ENCODE assay signal across 21 cellular contexts in the genomic region with DNA sequence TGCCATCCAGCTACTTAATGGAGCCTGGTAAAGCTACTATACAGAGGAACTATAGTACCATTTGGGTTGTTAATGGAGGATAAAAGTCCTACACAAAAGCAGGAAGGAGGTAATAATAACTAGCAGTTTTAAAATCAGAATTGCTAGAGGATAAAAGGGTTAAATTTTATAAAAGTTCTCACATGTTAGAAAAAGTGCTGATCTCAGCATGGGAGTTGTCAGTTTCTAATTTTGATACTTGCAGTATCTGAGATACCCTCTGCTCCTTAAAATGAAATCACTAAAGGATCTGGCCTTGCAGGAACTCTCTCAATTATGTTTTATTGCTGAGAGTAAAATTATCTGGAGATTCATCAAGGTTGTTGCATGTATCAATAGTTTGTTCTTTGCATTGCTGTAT.
DNase-seq lines count a peak whose midpoint lies in the region; ATAC-seq, FAIRE-seq and TF ChIP-seq lines count a peak whose summit lies in the region.
"Had no signal": no experiment of that assay in that cellular context is flagged by ENCODE, and none has a peak within 500 bp of the region (broad histone marks: within the 10 kb centered on the region; RNA-seq: fewer than 3 reads in every experiment).

No MANE protein-coding gene starts in this region.

- peaks cover 16 to 21% of the 10 kb centered on the region in 2 donors for H3K27me3 Mint-ChIP-seq in T-cell

- H3K23me2 ChIP-seq in H1 (ENCODE audit: low read depth, low read length), result no peaks in the 10 kb centered on the region

- no peaks in the 10 kb centered on the region for H3K36me3 Mint-ChIP-seq in T-cell
- H3K36me3 Mint-ChIP-seq: CD8-positive, alpha-beta T cell had no signal

- H4K8ac ChIP-seq in IMR-90 (ENCODE audit: low read depth in 2 of 2, low read length in 2 of 2) (no peak overlapping the region), H1 (ENCODE audit: extremely low read depth, insufficient read depth, low read length) (no peak overlapping the region)

- H3K27ac Mint-ChIP-seq in T-cell, result no peak overlapping the region
- H3K27ac Mint-ChIP-seq: B cell; CD4-positive, alpha-beta T cell; CD8-positive, alpha-beta T cell had no signal

- no peak for TF ChIP-seq RAD21 in A549 (conservative IDR thresholded peaks at IDR 0.05 in 1 of 2, IDR thresholded peaks at IDR 0.05 in 1 of 2)
- TF ChIP-seq RAD21 in IMR-90 (IDR thresholded peaks at IDR 0.05; ENCODE audit: low read length), result no peak
- TF ChIP-seq RAD21 in H1 (IDR thresholded peaks at IDR 0.05 in 1 of 2, conservative IDR thresholded peaks at IDR 0.05 in 1 of 2; ENCODE audit: low read depth in 2 of 2, low read length in 2 of 2), result no peak

- DNase-seq in A549 (ENCODE audit: low read depth in 1 of 2, low spot score in 1 of 2) (no peak), IMR-90 (no peak), H1 (ENCODE audit: low read depth in 1 of 2, low spot score in 2 of 2) (no peak), cerebellum (ENCODE audit: low spot score) (no peak), T-cell (no peak)
- DNase-seq: 8988T; AML-193; Caco-2; Calu3; CD4-positive, alpha-beta T cell; CD8-positive, alpha-beta T cell; DMS79 treated with DMSO at 0.1 percent for 48 hours; GF-D8 had no signal

- no peaks in the 10 kb centered on the region for H3K79me1 ChIP-seq in IMR-90 (ENCODE audit: low read depth in 1 of 2, low read length in 2 of 2)
- no peaks in the 10 kb centered on the region for H3K79me1 ChIP-seq in H1 (ENCODE audit: low read depth, low read length)

- BruUV-seq in IMR-90 (replicated peaks; lab: Mats Ljungman, UMichigan), result no TSS peak

- no peaks in the 10 kb centered on the region for H3K79me2 ChIP-seq in H1 (ENCODE audit: control insufficient read depth in 1 of 2, insufficient read depth in 2 of 2, low read length in 2 of 2)

- H3K23ac ChIP-seq in IMR-90 (ENCODE audit: low read depth, low read length) (no peak overlapping the region), H1 (ENCODE audit: insufficient read length) (no peak overlapping the region)

- H3K36me3 ChIP-seq in IMR-90 (ENCODE audit: control insufficient read depth, insufficient read depth, low read length) (no peaks in the 10 kb centered on the region), H1 (ENCODE audit: control insufficient read depth in 2 of 4, insufficient read depth in 4 of 4, low read length in 3 of 4) (no peaks in the 10 kb centered on the region)
- H3K36me3 ChIP-seq: BLaER1 treated with 17β-estradiol and CSF1 and Interleukin-3, amounts not matched to agents 10 nM and 100 nM had no signal

- H2BK5ac ChIP-seq in IMR-90 (ENCODE audit: low read depth, low read length, poor library complexity, severe bottlenecking), result no peak overlapping the region
- no peak overlapping the region for H2BK5ac ChIP-seq in H1 (ENCODE audit: low read depth, low read length)

- no peak overlapping the region for H2BK12ac ChIP-seq in H1 (ENCODE audit: low read depth, low read length)

- H4K91ac ChIP-seq in IMR-90 (ENCODE audit: insufficient read depth, low read depth, low read length) (no peak overlapping the region), H1 (replicated peaks; ENCODE audit: insufficient read length, low read length) (no peak overlapping the region)

- H3K18ac ChIP-seq in IMR-90 (ENCODE audit: low read depth, low read length) (no peak overlapping the region), H1 (ENCODE audit: extremely low read depth, low read length) (no peak overlapping the region)

- intact Hi-C loops in IMR-90 (cut with micrococcal nuclease), result no loop called here

- H3K9ac ChIP-seq in IMR-90 (ENCODE audit: low read depth, low read length) (no peak overlapping the region), H1 (replicated peaks in 1 of 4; ENCODE audit: extremely low read depth in 1 of 4, low read depth in 3 of 4, low read length in 3 of 4) (no peak overlapping the region)
- H3K9ac ChIP-seq: BLaER1 treated with 17β-estradiol and CSF1 and Interleukin-3, amounts not matched to agents 10 nM and 100 nM had no signal

- no peak overlapping the region for H2AK9ac ChIP-seq in IMR-90 (replicated peaks; ENCODE audit: low read depth, low read length, poor library complexity)

- dilution Hi-C loops in IMR-90 (cut with HindIII; ENCODE audit: low sequenced_read_pairs, unreplicated experiment), result no loop called here

- H2BK15ac ChIP-seq in IMR-90 (ENCODE audit: low read depth, low read length) (no peak overlapping the region), H1 (ENCODE audit: low read length) (no peak overlapping the region)

- in situ Hi-C loops in IMR-90 (cut with MboI; ENCODE audit: low sequenced_read_pairs), result no loop called here

- no peaks in the 10 kb centered on the region for H3K4me1 Mint-ChIP-seq in T-cell
- H3K4me1 Mint-ChIP-seq: B cell had no signal

- H3K27ac ChIP-seq in A549 (no peak overlapping the region), IMR-90 (ENCODE audit: insufficient read depth, low read length) (no peak overlapping the region), H1 (ENCODE audit: low read depth, low read length) (no peak overlapping the region)
- H3K27ac ChIP-seq: BLaER1 treated with 17β-estradiol and CSF1 and Interleukin-3, amounts not matched to agents 10 nM and 100 nM; C4-2B had no signal

- TF ChIP-seq CTCF in A549 (IDR thresholded peaks at IDR 0.05) (no peak), IMR-90 (conservative IDR thresholded peaks at IDR 0.05; ENCODE audit: low read depth, low read length) (no peak), H1 (IDR thresholded peaks at IDR 0.05; ENCODE audit: control extremely low read depth in 1 of 3, insufficient read depth in 1 of 3, low read depth in 1 of 3, low read length in 3 of 3) (no peak)

- H4K5ac ChIP-seq in IMR-90 (ENCODE audit: low read depth, low read length) (no peak overlapping the region), H1 (ENCODE audit: insufficient read length, low read depth, low read length) (no peak overlapping the region)

- FAIRE-seq in A549 (lab: Jason Lieb, UNC) (no peak), H1 (lab: Jason Lieb, UNC) (no peak)
- FAIRE-seq: A204.1, D721Med, G401.6, GM12891, GM19239 had no signal

- H3K9me3 ChIP-seq in A549 (no peaks in the 10 kb centered on the region), IMR-90 (ENCODE audit: control insufficient read depth, insufficient read depth, low read length) (peaks cover 7% of the 10 kb centered on the region), H1 (ENCODE audit: insufficient read depth in 2 of 2, low read depth in 1 of 2, low read length in 1 of 2) (peaks cover 10 to 18% of the 10 kb centered on the region in 2 experiments)

- H2AFZ ChIP-seq in IMR-90 (replicated peaks; ENCODE audit: low read length, poor library complexity), result no peak overlapping the region
- H2AFZ ChIP-seq in H1 (ENCODE audit: low read length), result no peak overlapping the region

- H3K27me3 ChIP-seq in IMR-90 (ENCODE audit: control insufficient read depth, insufficient read depth, low read length) (no peaks in the 10 kb centered on the region), H1 (replicated peaks in 1 of 4; ENCODE audit: control insufficient read depth in 3 of 4, extremely low read depth in 1 of 4, insufficient read depth in 3 of 4, low read length in 3 of 4) (no peaks in the 10 kb centered on the region)
- H3K27me3 ChIP-seq: BLaER1 treated with 17β-estradiol and CSF1 and Interleukin-3, amounts not matched to agents 10 nM and 100 nM had no signal

- TF ChIP-seq EP300 in A549 (IDR thresholded peaks at IDR 0.05) (no peak), H1 (IDR thresholded peaks at IDR 0.05; ENCODE audit: borderline replicate concordance in 1 of 2, low read depth in 2 of 2, low read length in 2 of 2) (no peak)

- H3K4me3 ChIP-seq in A549 (no peak overlapping the region), IMR-90 (ENCODE audit: insufficient read depth, low read depth, low read length) (no peak overlapping the region), H1 (ENCODE audit: extremely low read depth in 1 of 4, insufficient read depth in 2 of 4, low read depth in 3 of 4, low read length in 4 of 4) (no peak overlapping the region)
- H3K4me3 ChIP-seq: BLaER1 treated with 17β-estradiol and CSF1 and Interleukin-3, amounts not matched to agents 10 nM and 100 nM had no signal

- H2BK20ac ChIP-seq in IMR-90 (ENCODE audit: low read depth, low read length), result no peak overlapping the region
- H2BK20ac ChIP-seq in H1 (ENCODE audit: low read length), result no peak overlapping the region

- H3K9me1 ChIP-seq in IMR-90 (ENCODE audit: insufficient read depth, low read length), result no peaks in the 10 kb centered on the region

- H2BK120ac ChIP-seq in IMR-90 (ENCODE audit: low read depth, low read length) (no peak overlapping the region), H1 (replicated peaks; ENCODE audit: low read depth, low read length) (no peak overlapping the region)

- H3K4ac ChIP-seq in IMR-90 (ENCODE audit: low read depth, low read length), result no peak overlapping the region
- no peak overlapping the region for H3K4ac ChIP-seq in H1 (replicated peaks; ENCODE audit: insufficient read length, low read depth, low read length)

- no peaks in the 10 kb centered on the region for H3K4me1 ChIP-seq in A549
- no peaks in the 10 kb centered on the region for H3K4me1 ChIP-seq in IMR-90 (ENCODE audit: control insufficient read depth, insufficient read depth, low read length)
- H3K4me1 ChIP-seq in H1 (replicated peaks in 1 of 4; ENCODE audit: control insufficient read depth in 3 of 4, insufficient read depth in 4 of 4, low read length in 3 of 4), result peaks cover 0 to 5% (median 1%) of the 10 kb centered on the region in 4 experiments; a peak in 3 of 7 replicates
- H3K4me1 ChIP-seq: Caco-2 had no signal

- ATAC-seq in A549 (no peak), IMR-90 (ENCODE audit: low read depth) (no peak), T-cell (replicated peaks in 1 of 4) (no peak)
- ATAC-seq: CD8-positive, alpha-beta T cell had no signal

- POLR2A ChIA-PET in A549 (lab: Yijun Ruan, JAX) (no interaction called here), IMR-90 (lab: Charles Lee; ENCODE audit: unreplicated experiment) (no interaction called here), H1 (lab: Charles Lee; ENCODE audit: partially characterized antibody) (no interaction called here), T-cell (lab: Charles Lee) (no interaction called here)

- H3K56ac ChIP-seq in IMR-90 (ENCODE audit: extremely low read depth, insufficient read depth, low read length) (no peak overlapping the region), H1 (replicated peaks; ENCODE audit: insufficient read length, low read depth, low read length) (no peak overlapping the region)

- TF ChIP-seq POLR2A in A549 (IDR thresholded peaks at IDR 0.05; ENCODE audit: low read length), result no peak
- no peak for TF ChIP-seq POLR2A in IMR-90 (IDR thresholded peaks at IDR 0.05; ENCODE audit: low read depth, low read length)
- no peak for TF ChIP-seq POLR2A in H1 (IDR thresholded peaks at IDR 0.05; ENCODE audit: control extremely low read depth in 1 of 2, low read depth in 2 of 2, low read length in 2 of 2)

- H4K20me1 ChIP-seq in IMR-90 (ENCODE audit: insufficient read depth, low read length) (no peaks in the 10 kb centered on the region), H1 (replicated peaks in 1 of 2; ENCODE audit: control insufficient read depth in 1 of 2, insufficient read depth in 2 of 2, low read length in 2 of 2) (no peaks in the 10 kb centered on the region)
- H4K20me1 ChIP-seq: BLaER1 treated with 17β-estradiol and CSF1 and Interleukin-3, amounts not matched to agents 10 nM and 100 nM had no signal

- no peak overlapping the region for H3K4me2 ChIP-seq in A549
- no peak overlapping the region for H3K4me2 ChIP-seq in IMR-90 (ENCODE audit: low read depth, low read length)
- no peak overlapping the region for H3K4me2 ChIP-seq in H1 (ENCODE audit: insufficient read depth in 1 of 2, low read depth in 2 of 2, low read length in 2 of 2)

- CTCF ChIA-PET in A549 (lab: Yijun Ruan, JAX), result no interaction called here
- CTCF ChIA-PET in IMR-90 (lab: Yijun Ruan, JAX), result no interaction called here
- CTCF ChIA-PET in H1 (lab: Charles Lee; ENCODE audit: partially characterized antibody), result interaction anchor here (1.2 kb wide), 1 partner anchor 15 kb away, joined by 3 read pairs; no protein-coding TSS in a partner anchor
- CTCF ChIA-PET in T-cell (lab: Charles Lee), result no interaction called here

- H3K14ac ChIP-seq in IMR-90 (replicated peaks; ENCODE audit: low read depth, low read length) (no peak overlapping the region), H1 (ENCODE audit: insufficient read length) (no peak overlapping the region)

- H2AK5ac ChIP-seq in IMR-90 (ENCODE audit: low read depth, low read length) (no peak overlapping the region), H1 (ENCODE audit: low read depth, low read length) (no peak overlapping the region)

- H3K4me3 Mint-ChIP-seq in T-cell, result no peak overlapping the region
- H3K4me3 Mint-ChIP-seq: B cell; CD4-positive, alpha-beta T cell; CD8-positive, alpha-beta T cell had no signal

- H3K9me3 Mint-ChIP-seq in T-cell, result peaks cover 14 to 18% (median 16%) of the 10 kb centered on the region in 3 donors

Comparison
In these comparisons a context has a peak if more than half of its experiments do, and no peak if none do; other contexts are left out.
1. Of the 18 proteins assayed by ChIP-seq in both H1 and A549: peak only in H1: none; only in A549: none; in both: MAFK; in neither: 17.